Comparison of ENCODE assay signal across 30 cellular contexts in genomic region chr13:23993439-23993980, GRCh38.
A peak's percentile ranks its signal among the peaks of the same experiment; 100 is the strongest.
DNase-seq lines count a peak whose midpoint lies in the region; ATAC-seq and TF ChIP-seq lines count a peak whose summit lies in the region.
"Had no signal": no experiment of that assay in that cellular context is flagged by ENCODE, and none has a peak within 500 bp of the region (broad histone marks: within the 10 kb centered on the region; RNA-seq: fewer than 3 reads in every experiment).

No MANE protein-coding gene starts in this region.

- H3K27ac Mint-ChIP-seq in nephron, result peak overlapping the region in 2 of 3 experiments; percentile 27 to 30
- H3K27ac Mint-ChIP-seq: activated CD4-positive, alpha-beta T cell treated with anti-CD3 and anti-CD28 coated beads, Interleukin-2, amount 10 ng/mL, durations not matched to agents 7 days and 5 days; activated T-cell treated with anti-CD3 and anti-CD28 coated beads, Interleukin-2, amount 50 U/mL, for 72 hours; GM23338; progenitor cell of endocrine pancreas; WTC11 had no signal

- ATAC-seq in HG02642 (IDR thresholded peaks at IDR 0.05; ENCODE audit: poor library complexity, unreplicated experiment), result no peak
- ATAC-seq: activated T-cell treated with anti-CD3 and anti-CD28 coated beads, Interleukin-2, amount 50 U/mL, for 72 hours; gastrocnemius medialis; GM23338; sciatic nerve; stimulated activated naive CD8-positive, alpha-beta T cell treated with anti-CD3 and anti-CD28 coated beads, Interleukin-15, Interleukin-2, amounts not matched to agents 100 U/mL and 50 U/mL, for 24 hours; WTC11 had no signal

- TF ChIP-seq CTCF in GM12865 (IDR thresholded peaks at IDR 0.05; ENCODE audit: insufficient read depth, low read depth, low read length, missing control alignments) (no peak), nephron (IDR thresholded peaks at IDR 0.05; ENCODE audit: unreplicated experiment in 3 of 3) (no peak)

- H3K4me3 Mint-ChIP-seq in nephron, result peak overlapping the region in 1 of 3 experiments; percentile 27
- H3K4me3 Mint-ChIP-seq: activated CD4-positive, alpha-beta T cell treated with anti-CD3 and anti-CD28 coated beads, Interleukin-2, amount 10 ng/mL, durations not matched to agents 7 days and 5 days; activated T-cell treated with anti-CD3 and anti-CD28 coated beads, Interleukin-2, amount 50 U/mL, for 72 hours; GM23338; WTC11 had no signal

- DNase-seq in GM12865 (ENCODE audit: low read depth) (peak; percentile 29), NCI-H526 treated with DMSO at 0.1 percent for 48 hours (lab: John Stamatoyannopoulos, UW) (peak; percentile 36), NCI-H446 (lab: John Stamatoyannopoulos, UW) (no peak)
- no peak for DNase-seq in activated effector memory CD4-positive, alpha-beta T cell treated with anti-CD3 and anti-CD28 coated beads, Interleukin-2, amount 50 U/mL, for 16 hours
- DNase-seq: activated CD4-positive, alpha-beta T cell treated with anti-CD3 and anti-CD28 coated beads, Interleukin-2, amount 10 ng/mL, durations not matched to agents 7 days and 5 days; activated naive CD4-positive, alpha-beta T cell treated with Interleukin-2 at 50 U/mL for 16 hours; activated T-cell treated with anti-CD3 and anti-CD28 coated beads, Interleukin-2, amount 50 U/mL, for 72 hours; adrenal gland; cortex of kidney; DND-41; esophagus squamous epithelium; gastrocnemius medialis; left ventricle myocardium inferior; NCI-H1048; NCI-H187; NCI-H2171 treated with DMSO at 0.1 percent for 48 hours; RPMI8226; stimulated activated CD4-positive, alpha-beta T cell treated with anti-CD3 and anti-CD28 coated beads, Interleukin-4, amount 100 ng/mL, for 4 hours; stimulated activated naive CD8-positive, alpha-beta T cell treated with anti-CD3 and anti-CD28 coated beads, Interleukin-15, Interleukin-2, amounts not matched to agents 100 U/mL and 50 U/mL, for 24 hours; tibial artery had no signal

- peaks cover 48% of the 10 kb centered on the region for H3K4me1 Mint-ChIP-seq in nephron

- peaks cover 30% of the 10 kb centered on the region for H3K36me3 Mint-ChIP-seq in nephron (ENCODE audit: low read depth)

- H3K27ac ChIP-seq in cingulate gyrus (ENCODE audit: low read depth, low read length), result peak overlapping the region; percentile 97
- H3K27ac ChIP-seq: adrenal gland, BLaER1, esophagus squamous epithelium, neutrophil, SJSA1, tibial artery had no signal

- no peaks in the 10 kb centered on the region for H3K27me3 Mint-ChIP-seq in nephron (ENCODE audit: low read depth)
- H3K27me3 Mint-ChIP-seq: progenitor cell of endocrine pancreas had no signal

- H3K4me3 ChIP-seq in GM12865 (ENCODE audit: low read depth, low read length), result no peak overlapping the region
- H3K4me3 ChIP-seq: adrenal gland, BLaER1, esophagus squamous epithelium, gastrocnemius medialis, GM23338, left ventricle myocardium inferior, SJSA1, tibial artery had no signal

- H3K9me3 Mint-ChIP-seq in nephron, result peaks cover 10% of the 10 kb centered on the region

Comparison
In these comparisons a context has a peak if more than half of its experiments do, and no peak if none do; other contexts are left out.
1. DNase-seq: peak in GM12865 (single experiment) and NCI-H526 treated with DMSO at 0.1 percent for 48 hours (single experiment); none in NCI-H446 (0 of 2) and activated effector memory CD4-positive, alpha-beta T cell treated with anti-CD3 and anti-CD28 coated beads, Interleukin-2, amount 50 U/mL, for 16 hours (single experiment).